1 cellular context compared by ENCODE assay signal in the genomic region with DNA sequence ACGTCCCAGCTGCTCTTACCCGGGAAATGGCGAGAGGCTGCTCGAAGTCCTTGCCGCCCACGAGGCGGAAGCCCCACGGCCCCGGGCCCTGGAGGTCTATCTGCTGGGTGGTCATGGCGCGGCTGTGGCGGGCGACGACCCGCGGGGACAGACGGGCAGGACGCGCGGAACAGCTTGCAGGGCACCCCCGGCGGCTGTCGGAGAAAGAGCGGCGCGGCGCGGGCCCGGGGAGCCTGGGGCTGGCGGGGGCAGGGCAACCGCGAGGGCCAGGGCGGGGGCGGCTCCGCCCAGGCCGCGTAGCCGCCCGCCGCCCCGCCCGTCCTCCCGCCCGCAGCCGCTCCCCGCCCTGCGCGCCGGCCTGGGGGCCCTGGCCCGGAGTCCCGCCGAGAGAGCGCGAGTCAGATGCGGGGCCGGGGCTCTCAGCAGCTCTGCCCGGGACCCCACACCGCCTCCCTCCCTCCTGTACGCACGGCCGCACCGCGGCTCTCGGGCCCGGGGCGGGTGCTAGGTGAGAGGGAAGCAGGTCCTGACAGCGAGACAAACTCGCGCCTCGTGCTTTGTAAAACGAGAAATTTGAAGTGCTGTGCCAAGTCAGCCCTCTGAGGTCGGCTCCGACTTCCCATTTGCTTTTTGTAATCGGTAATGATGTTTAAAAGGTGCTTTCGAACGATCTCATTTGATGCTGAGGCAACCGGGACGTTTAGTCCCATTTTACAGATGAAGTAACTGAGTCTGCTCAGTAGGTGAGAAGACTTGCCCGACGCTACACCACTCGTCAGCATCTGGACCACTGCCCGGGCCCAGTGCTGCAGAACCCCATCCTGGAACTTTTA.
A peak's percentile ranks its signal among the peaks of the same experiment; 100 is the strongest.
TF ChIP-seq lines count a peak whose summit lies in the region.

TSS of gene PDLIM1 (minus strand) at position 203 of the 833 bp plus-strand sequence. CDS start at position 115, 88 bp downstream.

TF ChIP-seq in HepG2, 621 proteins besides CTCF, POLR2A, EP300 and RAD21 (continued from another document and continues in another):
- TF ChIP-seq ZBTB1 (CRISPR knock-in tag; IDR thresholded peaks at IDR 0.05; ENCODE audit: borderline replicate concordance) (0 out of 2 replicates have a peak, but pooled peaks have one; percentile 28), SMAD9 (CRISPR knock-in tag; IDR thresholded peaks at IDR 0.05) (no peak), NKX3-1 (CRISPR knock-in tag; IDR thresholded peaks at IDR 0.05) (peak; percentile 65; the same call in 1 of the 2 replicates), CEBPG (CRISPR knock-in tag; IDR thresholded peaks at IDR 0.05) (no peak), CC2D1A (CRISPR knock-in tag; IDR thresholded peaks at IDR 0.05) (no peak), ZNF589 (CRISPR knock-in tag; conservative IDR thresholded peaks at IDR 0.05) (0 out of 2 replicates have a peak, but pooled peaks have one; percentile 35), PBX3 (CRISPR knock-in tag; IDR thresholded peaks at IDR 0.05; ENCODE audit: borderline replicate concordance) (peak; percentile 34; the same call in 1 of the 2 replicates), ZNF432 (CRISPR knock-in tag; IDR thresholded peaks at IDR 0.05; ENCODE audit: borderline replicate concordance) (no peak), TBL1XR1 (IDR thresholded peaks at IDR 0.05; ENCODE audit: borderline replicate concordance, low read length, partially characterized antibody) (no peak), RBM39 (IDR thresholded peaks at IDR 0.05; ENCODE audit: low read depth, low read length, poor library complexity, severe bottlenecking) (no peak), ARNT2 (CRISPR knock-in tag; IDR thresholded peaks at IDR 0.05; ENCODE audit: low read depth) (peak; percentile 83; the same call in 1 of the 2 replicates), MXD3 (CRISPR knock-in tag; IDR thresholded peaks at IDR 0.05) (peak; percentile 68; the same call in 1 of the 2 replicates), ZFAT (CRISPR knock-in tag; conservative IDR thresholded peaks at IDR 0.05) (0 out of 2 replicates have a peak, but pooled peaks have one; percentile 23), RNF2 (conservative IDR thresholded peaks at IDR 0.05; ENCODE audit: low read depth) (peak; percentile 74; the same call in 1 of the 2 replicates), ATAD3A (CRISPR knock-in tag; IDR thresholded peaks at IDR 0.05) (0 out of 2 replicates have a peak, but pooled peaks have one; percentile 39), SOX5 (CRISPR knock-in tag; IDR thresholded peaks at IDR 0.05; ENCODE audit: borderline replicate concordance) (0 out of 2 replicates have a peak, but pooled peaks have one; percentile 17), MYNN (CRISPR knock-in tag; IDR thresholded peaks at IDR 0.05; ENCODE audit: low read depth) (0 out of 2 replicates have a peak, but pooled peaks have one; percentile 56), KMT2B (CRISPR knock-in tag; IDR thresholded peaks at IDR 0.05) (0 out of 2 replicates have a peak, but pooled peaks have one; percentile 9), TBX2 (CRISPR knock-in tag; IDR thresholded peaks at IDR 0.05; ENCODE audit: borderline replicate concordance) (peak; percentile 48; the same call in 1 of the 2 replicates), NFRKB (IDR thresholded peaks at IDR 0.05) (no peak), ZEB1 (IDR thresholded peaks at IDR 0.05; ENCODE audit: insufficient replicate concordance, low read depth) (no peak), ZNF776 (CRISPR knock-in tag; IDR thresholded peaks at IDR 0.05) (peak; percentile 48; the same call in 1 of the 2 replicates), AGO2 (optimal IDR thresholded peaks at IDR 0.05; ENCODE audit: low read depth, low read length) (peak; percentile 88), ZNF407 (CRISPR knock-in tag; IDR thresholded peaks at IDR 0.05; ENCODE audit: not compliant biosample characterization) (peak; percentile 13), TAF1 (CRISPR knock-in tag; IDR thresholded peaks at IDR 0.05) (peak; percentile 84; the same call in 1 of the 2 replicates), BORCS8-MEF2B (CRISPR knock-in tag; IDR thresholded peaks at IDR 0.05) (peak; percentile 72), ZNF563 (CRISPR knock-in tag; IDR thresholded peaks at IDR 0.05) (peak; percentile 51; the same call in 1 of the 2 replicates), NRL (CRISPR knock-in tag; IDR thresholded peaks at IDR 0.05; ENCODE audit: borderline replicate concordance) (no peak), ZNF354B (CRISPR knock-in tag; IDR thresholded peaks at IDR 0.05) (0 out of 2 replicates have a peak, but pooled peaks have one; percentile 29), U2AF2 (IDR thresholded peaks at IDR 0.05; ENCODE audit: low read depth, low read length) (no peak), MAX (IDR thresholded peaks at IDR 0.05) (peak; percentile 7), RXRB (CRISPR knock-in tag; IDR thresholded peaks at IDR 0.05; ENCODE audit: borderline replicate concordance) (no peak), STAG1 (CRISPR knock-in tag; IDR thresholded peaks at IDR 0.05) (no peak), TRIM24 (CRISPR knock-in tag; IDR thresholded peaks at IDR 0.05) (no peak), ZNF768 (CRISPR knock-in tag; IDR thresholded peaks at IDR 0.05) (peak; percentile 80), SIN3B (IDR thresholded peaks at IDR 0.05; ENCODE audit: low read length) (no peak), XBP1 (CRISPR knock-in tag; IDR thresholded peaks at IDR 0.05) (no peak), ZSCAN29 (CRISPR knock-in tag; conservative IDR thresholded peaks at IDR 0.05) (peak; percentile 79), CENPBD1 (CRISPR knock-in tag; IDR thresholded peaks at IDR 0.05; ENCODE audit: borderline replicate concordance, low read depth) (no peak), MTF2 (CRISPR knock-in tag; IDR thresholded peaks at IDR 0.05; ENCODE audit: borderline replicate concordance) (no peak), ARNT (IDR thresholded peaks at IDR 0.05) (no peak), HDAC2 (CRISPR knock-in tag; IDR thresholded peaks at IDR 0.05) (peak; percentile 41; the same call in 1 of the 2 replicates), KMT2A (CRISPR knock-in tag; IDR thresholded peaks at IDR 0.05) (peak; percentile 77; the same call in 1 of the 2 replicates), ASH2L (IDR thresholded peaks at IDR 0.05; ENCODE audit: insufficient read length, low read depth, low read length) (peak; percentile 74), MTF1 (CRISPR knock-in tag; IDR thresholded peaks at IDR 0.05) (no peak)
- TF ChIP-seq, protein P1, sequence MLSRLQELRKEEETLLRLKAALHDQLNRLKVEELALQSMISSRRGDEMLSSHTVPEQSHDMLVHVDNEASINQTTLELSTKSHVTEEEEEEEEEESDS (CRISPR knock-in tag; IDR thresholded peaks at IDR 0.05; ENCODE audit: borderline replicate concordance): no peak
- TF ChIP-seq, protein P2, sequence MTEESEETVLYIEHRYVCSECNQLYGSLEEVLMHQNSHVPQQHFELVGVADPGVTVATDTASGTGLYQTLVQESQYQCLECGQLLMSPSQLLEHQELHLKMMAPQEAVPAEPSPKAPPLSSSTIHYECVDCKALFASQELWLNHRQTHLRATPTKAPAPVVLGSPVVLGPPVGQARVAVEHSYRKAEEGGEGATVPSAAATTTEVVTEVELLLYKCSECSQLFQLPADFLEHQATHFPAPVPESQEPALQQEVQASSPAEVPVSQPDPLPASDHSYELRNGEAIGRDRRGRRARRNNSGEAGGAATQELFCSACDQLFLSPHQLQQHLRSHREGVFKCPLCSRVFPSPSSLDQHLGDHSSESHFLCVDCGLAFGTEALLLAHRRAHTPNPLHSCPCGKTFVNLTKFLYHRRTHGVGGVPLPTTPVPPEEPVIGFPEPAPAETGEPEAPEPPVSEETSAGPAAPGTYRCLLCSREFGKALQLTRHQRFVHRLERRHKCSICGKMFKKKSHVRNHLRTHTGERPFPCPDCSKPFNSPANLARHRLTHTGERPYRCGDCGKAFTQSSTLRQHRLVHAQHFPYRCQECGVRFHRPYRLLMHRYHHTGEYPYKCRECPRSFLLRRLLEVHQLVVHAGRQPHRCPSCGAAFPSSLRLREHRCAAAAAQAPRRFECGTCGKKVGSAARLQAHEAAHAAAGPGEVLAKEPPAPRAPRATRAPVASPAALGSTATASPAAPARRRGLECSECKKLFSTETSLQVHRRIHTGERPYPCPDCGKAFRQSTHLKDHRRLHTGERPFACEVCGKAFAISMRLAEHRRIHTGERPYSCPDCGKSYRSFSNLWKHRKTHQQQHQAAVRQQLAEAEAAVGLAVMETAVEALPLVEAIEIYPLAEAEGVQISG (CRISPR knock-in tag; IDR thresholded peaks at IDR 0.05): no peak; the same call in 1 of the 2 replicates
- TF ChIP-seq, protein P3, sequence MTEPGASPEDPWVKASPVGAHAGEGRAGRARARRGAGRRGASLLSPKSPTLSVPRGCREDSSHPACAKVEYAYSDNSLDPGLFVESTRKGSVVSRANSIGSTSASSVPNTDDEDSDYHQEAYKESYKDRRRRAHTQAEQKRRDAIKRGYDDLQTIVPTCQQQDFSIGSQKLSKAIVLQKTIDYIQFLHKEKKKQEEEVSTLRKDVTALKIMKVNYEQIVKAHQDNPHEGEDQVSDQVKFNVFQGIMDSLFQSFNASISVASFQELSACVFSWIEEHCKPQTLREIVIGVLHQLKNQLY (CRISPR knock-in tag; IDR thresholded peaks at IDR 0.05): no peak
- TF ChIP-seq, protein P4, sequence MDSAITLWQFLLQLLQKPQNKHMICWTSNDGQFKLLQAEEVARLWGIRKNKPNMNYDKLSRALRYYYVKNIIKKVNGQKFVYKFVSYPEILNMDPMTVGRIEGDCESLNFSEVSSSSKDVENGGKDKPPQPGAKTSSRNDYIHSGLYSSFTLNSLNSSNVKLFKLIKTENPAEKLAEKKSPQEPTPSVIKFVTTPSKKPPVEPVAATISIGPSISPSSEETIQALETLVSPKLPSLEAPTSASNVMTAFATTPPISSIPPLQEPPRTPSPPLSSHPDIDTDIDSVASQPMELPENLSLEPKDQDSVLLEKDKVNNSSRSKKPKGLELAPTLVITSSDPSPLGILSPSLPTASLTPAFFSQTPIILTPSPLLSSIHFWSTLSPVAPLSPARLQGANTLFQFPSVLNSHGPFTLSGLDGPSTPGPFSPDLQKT (CRISPR knock-in tag; IDR thresholded peaks at IDR 0.05; ENCODE audit: borderline replicate concordance): no peak
